Comparison of ENCODE assay signal across 20 cellular contexts in genomic region chr20:54250691-54251090, GRCh38.
"Had no signal": no experiment of that assay in that cellular context is flagged by ENCODE, and none has a peak within 500 bp of the region (broad histone marks: within the 10 kb centered on the region; RNA-seq: fewer than 3 reads in every experiment).

No MANE protein-coding gene starts in this region.

- H3K9me3 ChIP-seq: body of pancreas, neutrophil, tibial artery, vagina had no signal

- H3K4me3 ChIP-seq: body of pancreas, skin epidermis, tibial artery, vagina had no signal

- H3K36me3 Mint-ChIP-seq: immature natural killer cell had no signal

- H3K4me3 Mint-ChIP-seq: activated CD8-positive, alpha-beta memory T cell treated with anti-CD3 and anti-CD28 coated beads, Interleukin-2, amount 10 ng/mL, durations not matched to agents 7 days and 5 days; activated T-cell treated with anti-CD3 and anti-CD28 coated beads, Interleukin-2, amount 50 U/mL, for 24 hours; central memory CD8-positive, alpha-beta T cell; dendritic cell treated with granulocyte-macrophage colony-stimulating factor and Interleukin-4, amounts not matched to agents 40 ng/mL and 50 ng/mL, for 4 days; effector memory CD8-positive, alpha-beta T cell; immature natural killer cell; naive thymus-derived CD4-positive, alpha-beta T cell had no signal

- H3K27me3 Mint-ChIP-seq: activated CD8-positive, alpha-beta memory T cell treated with anti-CD3 and anti-CD28 coated beads, Interleukin-2, amount 10 ng/mL, durations not matched to agents 7 days and 5 days; central memory CD8-positive, alpha-beta T cell; dendritic cell treated with granulocyte-macrophage colony-stimulating factor and Interleukin-4, amounts not matched to agents 40 ng/mL and 50 ng/mL, for 4 days had no signal

- H3K4me1 Mint-ChIP-seq: activated CD8-positive, alpha-beta memory T cell treated with anti-CD3 and anti-CD28 coated beads, Interleukin-2, amount 10 ng/mL, durations not matched to agents 7 days and 5 days; central memory CD8-positive, alpha-beta T cell; immature natural killer cell; naive thymus-derived CD4-positive, alpha-beta T cell had no signal

- ATAC-seq: activated CD8-positive, alpha-beta memory T cell treated with anti-CD3 and anti-CD28 coated beads, Interleukin-2, amount 10 ng/mL, durations not matched to agents 7 days and 5 days; activated naive CD4-positive, alpha-beta T cell treated with anti-CD3 and anti-CD28 coated beads, Interleukin-2, amount 50 U/mL, for 72 hours; body of pancreas; effector memory CD8-positive, alpha-beta T cell; left cardiac atrium; naive thymus-derived CD4-positive, alpha-beta T cell had no signal

- H3K9me3 Mint-ChIP-seq: central memory CD8-positive, alpha-beta T cell; dendritic cell treated with granulocyte-macrophage colony-stimulating factor and Interleukin-4, amounts not matched to agents 40 ng/mL and 50 ng/mL, for 4 days; effector memory CD8-positive, alpha-beta T cell; immature natural killer cell had no signal

- DNase-seq: activated CD4-positive, alpha-beta T cell treated with anti-CD3 and anti-CD28 coated beads, Interleukin-2, amount 50 U/mL, for 4 hours; activated CD4-positive, CD25-positive, alpha-beta regulatory T cell treated with anti-CD3 and anti-CD28 coated beads, Interleukin-2, amount 50 U/mL, for 72 hours; activated CD8-positive, alpha-beta memory T cell treated with anti-CD3 and anti-CD28 coated beads, Interleukin-2, amount 10 ng/mL, durations not matched to agents 7 days and 5 days; activated effector memory CD4-positive, alpha-beta T cell treated with Interleukin-2 at 50 U/mL for 16 hours; activated T-cell treated with anti-CD3 and anti-CD28 coated beads, Interleukin-2, amount 50 U/mL, for 24 hours; amniotic stem cell; body of pancreas; effector memory CD8-positive, alpha-beta T cell; hypothalamus; immature natural killer cell; left cardiac atrium; naive thymus-derived CD4-positive, alpha-beta T cell; posterior cingulate gyrus; tibial artery had no signal

- H3K27ac Mint-ChIP-seq: activated CD8-positive, alpha-beta memory T cell treated with anti-CD3 and anti-CD28 coated beads, Interleukin-2, amount 10 ng/mL, durations not matched to agents 7 days and 5 days; activated naive CD4-positive, alpha-beta T cell treated with anti-CD3 and anti-CD28 coated beads, Interleukin-2, amount 50 U/mL, for 72 hours; activated T-cell treated with anti-CD3 and anti-CD28 coated beads, Interleukin-2, amount 50 U/mL, for 24 hours; dendritic cell treated with granulocyte-macrophage colony-stimulating factor and Interleukin-4, amounts not matched to agents 40 ng/mL and 50 ng/mL, for 4 days; effector memory CD8-positive, alpha-beta T cell; immature natural killer cell; naive thymus-derived CD4-positive, alpha-beta T cell had no signal
